8 cellular contexts compared by ENCODE assay signal in genomic region chr12:48183091-48183875, GRCh38. TPM values are rescaled to one million over a fixed set of nuclear protein-coding genes. Genes with fewer than 3 reads are reported as not detected.
DNase-seq lines count a peak whose midpoint lies in the region; ATAC-seq and TF ChIP-seq lines count a peak whose summit lies in the region.

Gene CCDC184 (plus strand): TSS chr12:48183644. CDS start chr12:48184123, 479 bp downstream.

- DNase-seq in DMS153 treated with DMSO at 0.1 percent for 48 hours (lab: John Stamatoyannopoulos, UW; ENCODE audit: unreplicated experiment), result peak; percentile 58
- peak; percentile 62 to 75 for DNase-seq in Kasumi-1 (lab: John Stamatoyannopoulos, UW)
- peak; percentile 91 for DNase-seq in SK-N-SH
- DNase-seq in Right ventricle myocardium superior, result peak; percentile 81
- no peak for DNase-seq in osteocyte (ENCODE audit: extremely low spot score, unreplicated experiment)
- DNase-seq in tibial artery, result peak; percentile 64 to 77

- peak within 1 kb of the TSS; percentile 80 to 96 for H3K27ac ChIP-seq in SK-N-SH (ENCODE audit: low read depth in 2 of 2, low read length in 1 of 2)
- peak within 1 kb of the TSS; percentile 4 to 54 for H3K27ac ChIP-seq in tibial artery

- peaks cover 20% of the 10 kb centered on the region for H3K27me3 Mint-ChIP-seq in activated naive CD8-positive, alpha-beta T cell
- peaks cover 78% of the 10 kb centered on the region for H3K27me3 Mint-ChIP-seq in osteocyte (ENCODE audit: unreplicated experiment)

- intact Hi-C loops in Right ventricle myocardium superior (cut with DNase I) (loop anchor here (10.0 kb wide), 1 partner anchor 432 kb away; no protein-coding TSS in a partner anchor), tibial artery (cut with DNase I; ENCODE audit: low total_unique reads) (no loop called here)

- POLR2A ChIA-PET in SK-N-SH (lab: Yijun Ruan, JAX), result interaction anchor here (0.6 to 1.4 kb wide), 7 partner anchors 9 to 482 kb away, joined by 3 to 11 read pairs (median 3); partner anchors contain the start of genes ASB8 and SENP1

- H3K27me3 ChIP-seq in SK-N-SH (ENCODE audit: insufficient read depth) (no peaks in the 10 kb centered on the region), tibial artery (peaks cover 0 to 45% of the 10 kb centered on the region in 2 donors)

- H3K4me1 ChIP-seq in SK-N-SH (ENCODE audit: control insufficient read depth in 1 of 2, insufficient read depth in 2 of 2, low read depth in 1 of 2, low read length in 1 of 2), result peaks cover 9 to 26% of the 10 kb centered on the region in 2 experiments; a peak in 3 of 4 replicates
- H3K4me1 ChIP-seq in tibial artery, result peaks cover 0 to 26% (median 16%) of the 10 kb centered on the region in 4 donors

- 1% methylated on average over 16 of the region's 61 CpGs for WGBS in SK-N-SH (ENCODE audit: low lambda C conversion rate)

- H3K4me3 Mint-ChIP-seq in activated naive CD8-positive, alpha-beta T cell, result peak within 1 kb of the TSS; percentile 94
- H3K4me3 Mint-ChIP-seq in osteocyte (ENCODE audit: unreplicated experiment), result peak within 1 kb of the TSS; percentile 84

- CTCF ChIA-PET in SK-N-SH (lab: Yijun Ruan, JAX), result interaction anchor here (0.6 to 8.2 kb wide), 22 partner anchors 10 to 435 kb away, joined by 3 to 90 read pairs (median 4); partner anchors contain the start of genes ASB8 and TMEM106C

- TF ChIP-seq RAD21 in SK-N-SH (IDR thresholded peaks at IDR 0.05; ENCODE audit: low read length), result peak; percentile 40

- peak within 1 kb of the TSS; percentile 83 for H3K4me2 ChIP-seq in SK-N-SH

- H3K9me2 ChIP-seq in SK-N-SH, result no peaks in the 10 kb centered on the region

- TF ChIP-seq CTCF in SK-N-SH (IDR thresholded peaks at IDR 0.05) (peak; percentile 54), osteocyte (IDR thresholded peaks at IDR 0.05) (peak; percentile 52), tibial artery (IDR thresholded peaks at IDR 0.05) (peak in 1 of 2 experiments; percentile 33)

- no peaks in the 10 kb centered on the region for H3K79me2 ChIP-seq in SK-N-SH (ENCODE audit: insufficient read depth)

- no peaks in the 10 kb centered on the region for H3K9me3 Mint-ChIP-seq in activated naive CD8-positive, alpha-beta T cell (ENCODE audit: low read depth)
- H3K9me3 Mint-ChIP-seq in osteocyte (ENCODE audit: unreplicated experiment), result no peaks in the 10 kb centered on the region

- H2AFZ ChIP-seq in SK-N-SH (ENCODE audit: low read depth), result peak within 1 kb of the TSS; percentile 86

- H4K20me1 ChIP-seq in SK-N-SH (ENCODE audit: insufficient read depth), result no peaks in the 10 kb centered on the region

- H3K4me1 Mint-ChIP-seq in activated naive CD8-positive, alpha-beta T cell (ENCODE audit: low read depth), result peaks cover 11% of the 10 kb centered on the region
- peaks cover 10% of the 10 kb centered on the region for H3K4me1 Mint-ChIP-seq in osteocyte (ENCODE audit: unreplicated experiment)

- no peaks in the 10 kb centered on the region for H3F3A ChIP-seq in SK-N-SH (replicated peaks; ENCODE audit: insufficient read depth)

- H3K4me3 ChIP-seq in SK-N-SH (ENCODE audit: low read depth in 2 of 2, low read length in 1 of 2) (peak within 1 kb of the TSS; percentile 65 to 90), tibial artery (peak within 1 kb of the TSS; percentile 56 to 86)

- H3K9me3 ChIP-seq in SK-N-SH (no peaks in the 10 kb centered on the region), tibial artery (no peaks in the 10 kb centered on the region)

- H3K9ac ChIP-seq in SK-N-SH, result peak within 1 kb of the TSS; percentile 71

- no peak within 1 kb of the TSS for H3K27ac Mint-ChIP-seq in activated naive CD8-positive, alpha-beta T cell
- peak within 1 kb of the TSS; percentile 67 for H3K27ac Mint-ChIP-seq in osteocyte (ENCODE audit: unreplicated experiment)

- peak; percentile 77 for ATAC-seq in GM21619 (IDR thresholded peaks at IDR 0.05; ENCODE audit: unreplicated experiment)
- peak; percentile 89 for ATAC-seq in Right ventricle myocardium superior (ENCODE audit: poor library complexity)

- no peak; a peak in 2 of 4 replicates for TF ChIP-seq EP300 in SK-N-SH (IDR thresholded peaks at IDR 0.05; ENCODE audit: borderline replicate concordance in 1 of 2, low read depth in 1 of 2, low read length in 1 of 2)

- no peaks in the 10 kb centered on the region for H3K36me3 ChIP-seq in SK-N-SH (replicated peaks in 1 of 2; ENCODE audit: control insufficient read depth in 1 of 2, insufficient read depth in 2 of 2, low read length in 1 of 2)
- no peaks in the 10 kb centered on the region for H3K36me3 ChIP-seq in tibial artery

- H3K36me3 Mint-ChIP-seq in activated naive CD8-positive, alpha-beta T cell, result no peaks in the 10 kb centered on the region
- H3K36me3 Mint-ChIP-seq in osteocyte (ENCODE audit: unreplicated experiment), result no peaks in the 10 kb centered on the region

TF ChIP-seq in SK-N-SH, 30 proteins besides CTCF, POLR2A, EP300 and RAD21 (continues in another document):
- TF ChIP-seq EZH2phosphoT487 (IDR thresholded peaks at IDR 0.05; ENCODE audit: borderline replicate concordance, low read depth), result no peak
- no peak for TF ChIP-seq FOXJ3 (CRISPR knock-in tag; IDR thresholded peaks at IDR 0.05)
- peak; percentile 72; the same call in 1 of the 2 replicates for TF ChIP-seq POLR2AphosphoS5 (IDR thresholded peaks at IDR 0.05; ENCODE audit: low read depth, low read length)
- no peak for TF ChIP-seq MEF2A (IDR thresholded peaks at IDR 0.05; ENCODE audit: borderline replicate concordance, low read depth)
- peak; percentile 11; the same call in 1 of the 2 replicates for TF ChIP-seq YY1 (IDR thresholded peaks at IDR 0.05; ENCODE audit: low read depth)
- no peak for TF ChIP-seq GATA2 (CRISPR knock-in tag; IDR thresholded peaks at IDR 0.05)
- TF ChIP-seq, protein P1, sequence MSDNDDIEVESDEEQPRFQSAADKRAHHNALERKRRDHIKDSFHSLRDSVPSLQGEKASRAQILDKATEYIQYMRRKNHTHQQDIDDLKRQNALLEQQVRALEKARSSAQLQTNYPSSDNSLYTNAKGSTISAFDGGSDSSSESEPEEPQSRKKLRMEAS (IDR thresholded peaks at IDR 0.05; ENCODE audit: low read depth), result peak; percentile 25; the same call in 1 of the 2 replicates
- peak; percentile 82; the same call in 1 of the 2 replicates for TF ChIP-seq ELF1 (IDR thresholded peaks at IDR 0.05)
- no peak for TF ChIP-seq USF1 (IDR thresholded peaks at IDR 0.05; ENCODE audit: borderline replicate concordance, low read depth)
- peak; percentile 19; the same call in 1 of the 2 replicates for TF ChIP-seq SIN3A (IDR thresholded peaks at IDR 0.05; ENCODE audit: borderline replicate concordance, low read depth, low read length)
- TF ChIP-seq, protein P2, sequence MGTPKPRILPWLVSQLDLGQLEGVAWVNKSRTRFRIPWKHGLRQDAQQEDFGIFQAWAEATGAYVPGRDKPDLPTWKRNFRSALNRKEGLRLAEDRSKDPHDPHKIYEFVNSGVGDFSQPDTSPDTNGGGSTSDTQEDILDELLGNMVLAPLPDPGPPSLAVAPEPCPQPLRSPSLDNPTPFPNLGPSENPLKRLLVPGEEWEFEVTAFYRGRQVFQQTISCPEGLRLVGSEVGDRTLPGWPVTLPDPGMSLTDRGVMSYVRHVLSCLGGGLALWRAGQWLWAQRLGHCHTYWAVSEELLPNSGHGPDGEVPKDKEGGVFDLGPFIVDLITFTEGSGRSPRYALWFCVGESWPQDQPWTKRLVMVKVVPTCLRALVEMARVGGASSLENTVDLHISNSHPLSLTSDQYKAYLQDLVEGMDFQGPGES (IDR thresholded peaks at IDR 0.05; ENCODE audit: low read depth, low read length), result no peak
- TF ChIP-seq RXRA (IDR thresholded peaks at IDR 0.05; ENCODE audit: borderline replicate concordance, low read depth), result no peak
- no peak for TF ChIP-seq FOXM1 (IDR thresholded peaks at IDR 0.05; ENCODE audit: low read depth)
- TF ChIP-seq CHD2 (IDR thresholded peaks at IDR 0.05; ENCODE audit: low read length, partially characterized antibody), result no peak
- TF ChIP-seq ZBTB33 (IDR thresholded peaks at IDR 0.05; ENCODE audit: borderline replicate concordance, low read depth), result no peak
- peak; percentile 65; the same call in 1 of the 2 replicates for TF ChIP-seq MXI1 (IDR thresholded peaks at IDR 0.05; ENCODE audit: low read depth, low read length)
- TF ChIP-seq RCOR1 (IDR thresholded peaks at IDR 0.05; ENCODE audit: low read length), result no peak
- no peak for TF ChIP-seq TEAD4 (IDR thresholded peaks at IDR 0.05; ENCODE audit: borderline replicate concordance, insufficient read depth)

RNA-seq across cellular contexts. Expression of gene CCDC184, which starts in this region (rescaled TPM):
- polyA plus RNA-seq in SK-N-SH (2012; rRNA removed), result 4.2 and 5.8 TPM in 2 replicates
- polyA plus RNA-seq in SK-N-SH (2012; cell fraction: cytosol; rRNA removed), result 4.1 and 5.0 TPM in 2 replicates
- polyA plus RNA-seq in SK-N-SH (2012; cell fraction: nucleus; rRNA removed), result 3.5 and 4.3 TPM in 2 replicates
- 0.97 TPM for total RNA-seq in Right ventricle myocardium superior
- total RNA-seq in osteocyte, result 0.29 and 0.32 TPM in 2 replicates

Comparison
In these comparisons a context has a peak if more than half of its experiments do, and no peak if none do; other contexts are left out.
1. Peak in DNase-seq and ATAC-seq in Right ventricle myocardium superior; RNA of the gene not detected or under 1 TPM.